8 cellular contexts compared by ENCODE assay signal in genomic region chrX:53081925-53082772, GRCh38. TPM values are rescaled to one million over a fixed set of nuclear protein-coding genes. Genes with fewer than 3 reads are reported as not detected.
DNase-seq lines count a peak whose midpoint lies in the region; ATAC-seq, FAIRE-seq and TF ChIP-seq lines count a peak whose summit lies in the region.

TSS of gene TSPYL2 (plus strand) at chrX:53082367. CDS start at chrX:53082499, 132 bp downstream.

- no peaks in the 10 kb centered on the region for H4K20me1 ChIP-seq in HepG2 (ENCODE audit: insufficient read depth, low read length)

- CTCF ChIA-PET in HepG2 (lab: Yijun Ruan, JAX; ENCODE audit: low intra/inter-chr PET ratio, low total read pairs), result no interaction called here

- in situ Hi-C loops in HepG2 (cut with HindIII; ENCODE audit: extremely low pct_ligation_motif_present, low pct_unique_long_range_greater_than_20kb), result no loop called here

- H3K27ac Mint-ChIP-seq in dendritic cell treated with granulocyte-macrophage colony-stimulating factor and Interleukin-4, amounts not matched to agents 40 ng/mL and 50 ng/mL, for 4 days, result peak within 1 kb of the TSS; percentile 94

- peaks cover 4 to 5% of the 10 kb centered on the region in 2 experiments; a peak in 2 of 5 replicates for H3K36me3 ChIP-seq in HepG2 (replicated peaks in 1 of 2; ENCODE audit: control insufficient read depth in 1 of 2, insufficient read depth in 2 of 2, low read length in 2 of 2)

- peaks cover 13% of the 10 kb centered on the region for H3K4me1 Mint-ChIP-seq in dendritic cell treated with granulocyte-macrophage colony-stimulating factor and Interleukin-4, amounts not matched to agents 40 ng/mL and 50 ng/mL, for 4 days (ENCODE audit: low read depth)

- BruUV-seq in HepG2 (replicated peaks; lab: Mats Ljungman, UMichigan), result no TSS peak

- FAIRE-seq in HepG2 (lab: Jason Lieb, UNC), result peak; percentile 97

- H3K27me3 Mint-ChIP-seq in dendritic cell treated with granulocyte-macrophage colony-stimulating factor and Interleukin-4, amounts not matched to agents 40 ng/mL and 50 ng/mL, for 4 days, result peaks cover 11% of the 10 kb centered on the region

- POLR2A ChIA-PET in HepG2 (lab: Yijun Ruan, JAX), result interaction anchor here (0.8 to 1.6 kb wide), 9 partner anchors 9 to 1918 kb away, joined by 3 to 8 read pairs (median 3); partner anchors contain the start of genes APEX2 and KANTR

- 4% methylated on average over 5 of the region's 86 CpGs for WGBS in HepG2 (ENCODE audit: low lambda C conversion rate)

- peak; percentile 90 for DNase-seq in NCI-H774 (lab: John Stamatoyannopoulos, UW)
- DNase-seq in activated CD4-positive, alpha-beta T cell treated with anti-CD3 and anti-CD28 coated beads, Interleukin-2, amount 50 U/mL, for 4 hours, result peak; percentile 90 to 92
- DNase-seq in HepG2 (ENCODE audit: low spot score), result peak; percentile 90
- DNase-seq in stimulated activated CD4-positive, alpha-beta T cell treated with anti-CD3 and anti-CD28 coated beads, Interleukin-4, amount 100 ng/mL, for 1 hour, result peak; percentile 92

- peak; percentile 98 to 99 for TF ChIP-seq POLR2A in HepG2 (IDR thresholded peaks at IDR 0.05; ENCODE audit: insufficient read depth in 1 of 2, low read depth in 2 of 2, low read length in 2 of 2)

- intact Hi-C loops in dendritic cell treated with granulocyte-macrophage colony-stimulating factor and Interleukin-4, amounts not matched to agents 40 ng/mL and 50 ng/mL, for 4 days (cut with micrococcal nuclease), result loop anchor here (1.0 kb wide), 1 partner anchor 11 kb away; no protein-coding TSS in a partner anchor
- intact Hi-C loops in HepG2 (cut with micrococcal nuclease; ENCODE audit: unreplicated experiment), result no loop called here

- peaks cover 24% of the 10 kb centered on the region for H3K36me3 Mint-ChIP-seq in dendritic cell treated with granulocyte-macrophage colony-stimulating factor and Interleukin-4, amounts not matched to agents 40 ng/mL and 50 ng/mL, for 4 days (ENCODE audit: low read depth)

- H3K79me2 ChIP-seq in HepG2 (ENCODE audit: insufficient read depth, low read length), result peaks cover 7% of the 10 kb centered on the region

- no peak within 1 kb of the TSS for H2AFZ ChIP-seq in HepG2 (ENCODE audit: low read length)

- TF ChIP-seq EP300 in HepG2 (IDR thresholded peaks at IDR 0.05; ENCODE audit: low read depth in 2 of 2, low read length in 2 of 2) (peak in 1 of 2 experiments; percentile 39; a peak in 1 of 4 replicates), HepG2 (CRISPR knock-in tag; IDR thresholded peaks at IDR 0.05; ENCODE audit: borderline replicate concordance) (no peak)

- peak within 1 kb of the TSS; percentile 89 for H3K27ac ChIP-seq in C4-2B
- H3K27ac ChIP-seq in HepG2 (ENCODE audit: extremely low read length, insufficient read depth, low read length), result peak within 1 kb of the TSS; percentile 58

- peak within 1 kb of the TSS; percentile 88 for H3K4me3 Mint-ChIP-seq in dendritic cell treated with granulocyte-macrophage colony-stimulating factor and Interleukin-4, amounts not matched to agents 40 ng/mL and 50 ng/mL, for 4 days

- H3K4me3 ChIP-seq in HepG2 (replicated peaks in 1 of 3; ENCODE audit: insufficient read depth in 1 of 3, low read depth in 2 of 3, low read length in 3 of 3), result peak within 1 kb of the TSS; percentile 62 to 79 (median 74); a peak in 5 of 6 replicates

- H3K9me3 Mint-ChIP-seq in dendritic cell treated with granulocyte-macrophage colony-stimulating factor and Interleukin-4, amounts not matched to agents 40 ng/mL and 50 ng/mL, for 4 days, result no peaks in the 10 kb centered on the region

- H3K4me2 ChIP-seq in HepG2 (ENCODE audit: low read depth, low read length), result peak within 1 kb of the TSS; percentile 74

- peaks cover 13% of the 10 kb centered on the region; the same call in 1 of the 2 replicates for H3K4me1 ChIP-seq in HepG2 (ENCODE audit: insufficient read depth, low read length)

- H3K27me3 ChIP-seq in HepG2 (ENCODE audit: control insufficient read depth in 1 of 2, insufficient read depth in 2 of 2, low read length in 2 of 2), result no peaks in the 10 kb centered on the region

- TF ChIP-seq CTCF in C4-2B (conservative IDR thresholded peaks at IDR 0.05) (no peak), HepG2 (CRISPR knock-in tag; IDR thresholded peaks at IDR 0.05) (0 out of 2 replicates have a peak, but pooled peaks have one; percentile 5)

- no peaks in the 10 kb centered on the region for H3K9me3 ChIP-seq in HepG2 (ENCODE audit: low read length)

- ATAC-seq in GM19395 (IDR thresholded peaks at IDR 0.05; ENCODE audit: unreplicated experiment), result peak; percentile 88
- ATAC-seq in HG03565 (IDR thresholded peaks at IDR 0.05; ENCODE audit: unreplicated experiment), result peak; percentile 82
- peak; percentile 94 for ATAC-seq in HepG2

- TF ChIP-seq RAD21 in HepG2 (CRISPR knock-in tag; IDR thresholded peaks at IDR 0.05), result 0 out of 2 replicates have a peak, but pooled peaks have one; percentile 15

- peak within 1 kb of the TSS; percentile 72 for H3K9ac ChIP-seq in HepG2 (ENCODE audit: insufficient read depth, low read depth, low read length)

TF ChIP-seq in HepG2, 621 proteins besides CTCF, POLR2A, EP300 and RAD21 (continues in another document):
- TF ChIP-seq ZNF687 (CRISPR knock-in tag; IDR thresholded peaks at IDR 0.05), result peak; percentile 56

RNA-seq across cellular contexts. Expression of gene TSPYL2, which starts in this region (rescaled TPM):
- 6.5 and 10.1 TPM in 2 replicates for total RNA-seq in HepG2 (2016; rRNA removed; fragmentation: Illumina TruSeq; extraction: Trizol)
- total RNA-seq in HepG2 (2016; cell fraction: cytosol; rRNA removed; fragmentation: Illumina TruSeq; extraction: Trizol; ENCODE audit: low read depth), result 0.30 and 1.1 TPM in 2 replicates
- total RNA-seq in HepG2 (2016; cell fraction: insoluble cytoplasmic fraction; rRNA removed; fragmentation: Illumina TruSeq; extraction: Trizol), result 5.9 and 12.2 TPM in 2 replicates
- 1.2 and 1.4 TPM in 2 replicates for total RNA-seq in HepG2 (2016; cell fraction: membrane; rRNA removed; fragmentation: Illumina TruSeq; extraction: Trizol)
- 8.1 and 11.4 TPM in 2 replicates for total RNA-seq in HepG2 (2016; cell fraction: nucleus; rRNA removed; fragmentation: Illumina TruSeq; extraction: Trizol)
- polyA plus RNA-seq in HepG2 (2011; rRNA removed), result 13.8 and 15.5 TPM in 2 replicates
- polyA plus RNA-seq in HepG2 (2011; cell fraction: cytosol; rRNA removed), result 4.6 and 5.5 TPM in 2 replicates
- polyA plus RNA-seq in HepG2 (2011; cell fraction: nucleus; rRNA removed), result 46.8 and 58.1 TPM in 2 replicates
- polyA plus RNA-seq in HepG2 (2012), result 15.4 and 16.4 TPM in 2 replicates
- 0.92 and 1.1 TPM in 2 replicates for polyA plus RNA-seq in HepG2 (2016; cell fraction: cytosol; fragmentation: Illumina TruSeq; extraction: Trizol; ENCODE audit: low read depth)
- 8.2 and 8.8 TPM in 2 replicates for polyA plus RNA-seq in HepG2 (2016; cell fraction: insoluble cytoplasmic fraction; fragmentation: Illumina TruSeq; extraction: Trizol; ENCODE audit: low read depth)
- 1.5 and 1.7 TPM in 2 replicates for polyA plus RNA-seq in HepG2 (2016; cell fraction: membrane; fragmentation: Illumina TruSeq; extraction: Trizol; ENCODE audit: low read depth)
- 39.7 and 44.6 TPM in 2 replicates for polyA plus RNA-seq in HepG2 (2016; cell fraction: nucleus; fragmentation: Illumina TruSeq; extraction: Trizol; ENCODE audit: insufficient read depth, low read depth)
- 2.5 and 8.4 TPM in 2 replicates for polyA minus RNA-seq in HepG2 (2011; rRNA and poly(A)+ RNA removed; ENCODE audit: low replicate concordance)
- polyA minus RNA-seq in HepG2 (2011; cell fraction: cytosol; rRNA and poly(A)+ RNA removed), result 4.8 and 5.0 TPM in 2 replicates
- 8.6 and 10.9 TPM in 2 replicates for polyA minus RNA-seq in HepG2 (2011; cell fraction: nucleus; rRNA and poly(A)+ RNA removed)

Comparison
In these comparisons a context has a peak if more than half of its experiments do, and no peak if none do; other contexts are left out.
1. Peak in every context shown above with its lines: DNase-seq, ATAC-seq, H3K4me3 ChIP-seq and H3K27ac ChIP-seq.